In the genomic region with DNA sequence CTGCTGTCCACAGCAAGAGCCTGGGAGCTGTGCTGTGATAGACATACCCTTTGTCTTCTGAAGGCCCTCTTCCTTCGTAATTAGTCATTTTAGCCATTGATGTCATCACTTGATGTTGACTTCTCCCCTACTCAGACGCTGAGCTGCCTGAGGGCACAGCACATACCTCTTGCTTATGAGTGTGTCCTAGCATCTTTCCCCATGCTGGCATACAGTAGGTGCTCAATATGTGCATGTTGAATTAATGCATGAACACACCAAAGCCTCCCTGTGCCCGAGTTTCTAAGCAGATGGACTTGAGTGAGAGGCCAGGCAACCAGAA, we compare ENCODE assay signal across 14 cellular contexts. TPM values are rescaled to one million over a fixed set of nuclear protein-coding genes. Genes with fewer than 3 reads are reported as not detected.
DNase-seq lines count a peak whose midpoint lies in the region; ATAC-seq, FAIRE-seq and TF ChIP-seq lines count a peak whose summit lies in the region.
"Had no signal": no experiment of that assay in that cellular context is flagged by ENCODE, and none has a peak within 500 bp of the region (broad histone marks: within the 10 kb centered on the region; RNA-seq: fewer than 3 reads in every experiment).

No MANE protein-coding gene starts in this region.

- FAIRE-seq in GM18507 (lab: Jason Lieb, UNC): peak; percentile 33

- peaks cover 6 to 32% of the 10 kb centered on the region in 2 donors for H3K36me3 Mint-ChIP-seq in CD4-positive, alpha-beta memory T cell
- H3K36me3 Mint-ChIP-seq in activated CD4-positive, alpha-beta memory T cell treated with anti-CD3 and anti-CD28 coated beads, Interleukin-2, amount 10 ng/mL, durations not matched to agents 7 days and 5 days (ENCODE audit: low read depth): peaks cover 29% of the 10 kb centered on the region

- H3K36me3 ChIP-seq in CD4-positive, alpha-beta memory T cell (ENCODE audit: insufficient read depth, low read length): peaks cover 6% of the 10 kb centered on the region
- no peaks in the 10 kb centered on the region for H3K36me3 ChIP-seq in ovary

- no peak for TF ChIP-seq CTCF in ovary (IDR thresholded peaks at IDR 0.05)

- TF ChIP-seq EP300 in ovary (IDR thresholded peaks at IDR 0.05): no peak

- peaks cover 36% of the 10 kb centered on the region for H3K4me1 ChIP-seq in CD4-positive, alpha-beta memory T cell (ENCODE audit: insufficient read depth, low read length)
- no peaks in the 10 kb centered on the region for H3K4me1 ChIP-seq in ovary (ENCODE audit: insufficient read depth)

- intact Hi-C loops in CD4-positive, alpha-beta memory T cell (cut with micrococcal nuclease): no loop called here
- intact Hi-C loops in ovary (cut with DNase I): loop anchor here in 2 of 4 donors (5.0 to 10.0 kb wide), 2 partner anchors 236 to 243 kb away; no protein-coding TSS in a partner anchor

- H3K4me3 ChIP-seq in CD4-positive, alpha-beta memory T cell (ENCODE audit: low read length in 2 of 2): no peak overlapping the region
- no peak overlapping the region for H3K4me3 ChIP-seq in ovary

- H3K27me3 Mint-ChIP-seq in CD4-positive, alpha-beta memory T cell: no peaks in the 10 kb centered on the region
- no peaks in the 10 kb centered on the region for H3K27me3 Mint-ChIP-seq in activated CD4-positive, alpha-beta memory T cell treated with anti-CD3 and anti-CD28 coated beads, Interleukin-2, amount 10 ng/mL, durations not matched to agents 7 days and 5 days

- H3K9me3 ChIP-seq in CD4-positive, alpha-beta memory T cell (ENCODE audit: control insufficient read depth in 1 of 2, low read length in 2 of 2): no peaks in the 10 kb centered on the region
- H3K9me3 ChIP-seq in ovary: no peaks in the 10 kb centered on the region
- H3K9me3 ChIP-seq: BE2C had no signal

- peaks cover 0 to 1% (median 0%) of the 10 kb centered on the region in 8 donors for H3K9me3 Mint-ChIP-seq in CD4-positive, alpha-beta memory T cell
- no peaks in the 10 kb centered on the region for H3K9me3 Mint-ChIP-seq in activated CD4-positive, alpha-beta memory T cell treated with anti-CD3 and anti-CD28 coated beads, Interleukin-2, amount 10 ng/mL, durations not matched to agents 7 days and 5 days
- H3K9me3 Mint-ChIP-seq: HFFc6 had no signal

- H3K27ac ChIP-seq in CD4-positive, alpha-beta memory T cell (ENCODE audit: low read depth, low read length): no peak overlapping the region
- no peak overlapping the region for H3K27ac ChIP-seq in ovary

- H3K4me1 Mint-ChIP-seq in CD4-positive, alpha-beta memory T cell: peaks cover 26 to 53% (median 33%) of the 10 kb centered on the region in 4 donors
- H3K4me1 Mint-ChIP-seq in activated CD4-positive, alpha-beta memory T cell treated with anti-CD3 and anti-CD28 coated beads, Interleukin-2, amount 10 ng/mL, durations not matched to agents 7 days and 5 days: peaks cover 62% of the 10 kb centered on the region

- CTCF ChIA-PET in CD4-positive, alpha-beta memory T cell (lab: Charles Lee; ENCODE audit: partially characterized antibody): interaction anchor here (1.3 to 6.5 kb wide), 3 partner anchors 12 to 100 kb away, joined by 6 to 159 read pairs (median 114); partner anchors contain the start of gene PPP1R16B
- CTCF ChIA-PET in activated CD4-positive, alpha-beta memory T cell treated with anti-CD3 and anti-CD28 coated beads, Interleukin-2, amount 10 ng/mL, durations not matched to agents 7 days and 5 days (lab: Charles Lee): interaction anchor here (1.0 kb wide), 1 partner anchor 15 kb away, joined by 3 read pairs; no protein-coding TSS in a partner anchor

- ATAC-seq in HG03378 (IDR thresholded peaks at IDR 0.05; ENCODE audit: unreplicated experiment): no peak
- ATAC-seq in GM18907 (IDR thresholded peaks at IDR 0.05; ENCODE audit: unreplicated experiment): no peak
- ATAC-seq: Panc1 had no signal

- WGBS in ovary, 3 donors: 62 to 75% (median 63%) methylated on average over 3 of the region's 3 CpGs

- no peak for TF ChIP-seq POLR2A in ovary (IDR thresholded peaks at IDR 0.05)

- POLR2A ChIA-PET in CD4-positive, alpha-beta memory T cell (lab: Charles Lee; ENCODE audit: partially characterized antibody): interaction anchor here (4.4 to 5.9 kb wide), 2 partner anchors 16 to 85 kb away, joined by 59 to 75 read pairs; partner anchors contain the start of gene PPP1R16B
- POLR2A ChIA-PET in activated CD4-positive, alpha-beta memory T cell treated with anti-CD3 and anti-CD28 coated beads, Interleukin-2, amount 10 ng/mL, durations not matched to agents 7 days and 5 days (lab: Charles Lee): interaction anchor here (0.7 to 3.6 kb wide), 3 partner anchors 16 to 85 kb away, joined by 3 to 20 read pairs (median 4); partner anchors contain the start of genes FAM83D and PPP1R16B

- H3K27ac Mint-ChIP-seq in CD4-positive, alpha-beta memory T cell: peak overlapping the region; percentile 69 to 90 (median 81)
- peak overlapping the region; percentile 57 for H3K27ac Mint-ChIP-seq in activated CD4-positive, alpha-beta memory T cell treated with anti-CD3 and anti-CD28 coated beads, Interleukin-2, amount 10 ng/mL, durations not matched to agents 7 days and 5 days
- H3K27ac Mint-ChIP-seq: HFFc6 had no signal

- DNase-seq in CD4-positive, alpha-beta memory T cell: no peak
- DNase-seq in GM18507 (ENCODE audit: extremely low spot score, insufficient read length, low read depth): no peak
- DNase-seq in activated CD4-positive, alpha-beta memory T cell treated with anti-CD3 and anti-CD28 coated beads, Interleukin-2, amount 10 ng/mL, durations not matched to agents 7 days and 5 days: no peak
- peak; percentile 32 for DNase-seq in foreskin melanocyte
- no peak for DNase-seq in NCI-H2081 treated with DMSO at 0.1 percent for 48 hours (lab: John Stamatoyannopoulos, UW)
- no peak for DNase-seq in ovary
- DNase-seq: activated CD4-positive, alpha-beta T cell treated with anti-CD3 and anti-CD28 coated beads, Interleukin-2, amount 50 U/mL, for 1 hour; activated naive CD4-positive, alpha-beta T cell treated with anti-CD3 and anti-CD28 coated beads, Interleukin-2, amount 50 U/mL, for 16 hours; HFFc6; NCI-H1092 treated with DMSO at 0.1 percent for 48 hours had no signal

- H3K4me3 Mint-ChIP-seq in CD4-positive, alpha-beta memory T cell: no peak overlapping the region
- H3K4me3 Mint-ChIP-seq in activated CD4-positive, alpha-beta memory T cell treated with anti-CD3 and anti-CD28 coated beads, Interleukin-2, amount 10 ng/mL, durations not matched to agents 7 days and 5 days: no peak overlapping the region
- H3K4me3 Mint-ChIP-seq: HFFc6 had no signal

- no peaks in the 10 kb centered on the region for H3K27me3 ChIP-seq in CD4-positive, alpha-beta memory T cell (ENCODE audit: insufficient read depth, low read length)
- no peaks in the 10 kb centered on the region for H3K27me3 ChIP-seq in ovary
- H3K27me3 ChIP-seq: BE2C had no signal

RNA-seq across cellular contexts. Expression of gene FAM83D, which starts 35.8 kb away (rescaled TPM):
- 1 to 10 TPM; 1.4 to 1.5 TPM for total RNA-seq in CD4-positive, alpha-beta memory T cell
- 1 to 10 TPM in 1 of 2 donors, under 1 TPM in 1; 0.93 to 1.2 TPM for polyA plus RNA-seq in CD4-positive, alpha-beta memory T cell
- total RNA-seq in activated CD4-positive, alpha-beta memory T cell treated with anti-CD3 and anti-CD28 coated beads, Interleukin-2, amount 10 ng/mL, durations not matched to agents 7 days and 5 days: 10 to 100 TPM; 18.9 to 19.9 TPM
- total RNA-seq in ovary: under 1 TPM in 6 of 7 donors, not detected in 1; 0.18 to 0.80 (median 0.56) TPM
- 1 to 10 TPM in 1 of 2 donors, under 1 TPM in 1; 0.52 to 2.5 TPM for polyA plus RNA-seq in ovary

Comparison
In these comparisons a context has a peak if more than half of its experiments do, and no peak if none do; other contexts are left out.
1. RNA of gene FAM83D, which starts 35.8 kb away (total RNA-seq): 18.9 to 19.9 TPM in activated CD4-positive, alpha-beta memory T cell treated with anti-CD3 and anti-CD28 coated beads, Interleukin-2, amount 10 ng/mL, durations not matched to agents 7 days and 5 days; 1.4 to 1.5 TPM in CD4-positive, alpha-beta memory T cell and 0.18 to 0.80 TPM in ovary; every median in the first group is over 4 times any median in the second.